ENCODE assay signal across 8 cellular contexts in genomic region chr1:40160806-40161124, GRCh38. TPM values are rescaled to one million over a fixed set of nuclear protein-coding genes. Genes with fewer than 3 reads are reported as not detected.
DNase-seq lines count a peak whose midpoint lies in the region; ATAC-seq and TF ChIP-seq lines count a peak whose summit lies in the region.

No MANE protein-coding gene starts in this region.

- peaks cover 45% of the 10 kb centered on the region for H3K79me2 ChIP-seq in GM23338 (replicated peaks; ENCODE audit: insufficient read depth)

- H3F3A ChIP-seq in GM23338 (replicated peaks; ENCODE audit: low read depth): 0 out of 2 replicates have a peak, but pooled peaks cover 3% of the 10 kb centered on the region

- intact Hi-C loops in adrenal gland (cut with DNase I): loop anchor here in 1 of 2 donors (10.0 kb wide), 1 partner anchor 94 kb away; the partner anchor contains the start of gene ZMPSTE24
- intact Hi-C loops in stomach (cut with DNase I; ENCODE audit: low total_unique reads): no loop called here

- peaks cover 6% of the 10 kb centered on the region for H3K4me1 Mint-ChIP-seq in GM23338

- no peaks in the 10 kb centered on the region for H3K9me3 ChIP-seq in adrenal gland (replicated peaks in 1 of 3)
- no peaks in the 10 kb centered on the region for H3K9me3 ChIP-seq in iPS-18c (ENCODE audit: control insufficient read depth, insufficient read depth, low read length)
- H3K9me3 ChIP-seq in stomach: no peaks in the 10 kb centered on the region

- H3K4me1 ChIP-seq in GM23338 (ENCODE audit: insufficient read depth) (peaks cover 13% of the 10 kb centered on the region), adrenal gland (replicated peaks in 1 of 2) (peaks cover 31 to 36% of the 10 kb centered on the region in 2 donors), stomach (peaks cover 25 to 45% (median 36%) of the 10 kb centered on the region in 4 donors)

- no peaks in the 10 kb centered on the region for H3K9me2 ChIP-seq in GM23338 (ENCODE audit: insufficient read depth)

- no peak for TF ChIP-seq EP300 in stomach (IDR thresholded peaks at IDR 0.05)

- 32 to 41% (median 37%) methylated on average over 7 of the region's 7 CpGs for WGBS in adrenal gland, 4 donors
- 24 to 29% (median 27%) methylated on average over 7 of the region's 7 CpGs for WGBS in stomach, 5 donors

- no peaks in the 10 kb centered on the region for H3K36me3 Mint-ChIP-seq in GM23338 (ENCODE audit: low read depth)

- H3K27me3 ChIP-seq in GM23338 (ENCODE audit: insufficient read depth) (no peaks in the 10 kb centered on the region), adrenal gland (no peaks in the 10 kb centered on the region), stomach (no peaks in the 10 kb centered on the region)

- peak overlapping the region; percentile 48; the same call in 1 of the 2 replicates for H3K27ac ChIP-seq in GM23338 (ENCODE audit: low read depth)
- peak overlapping the region; percentile 94 to 99 (median 98) for H3K27ac ChIP-seq in adrenal gland
- peak overlapping the region; percentile 93 to 97 (median 95) for H3K27ac ChIP-seq in stomach

- TF ChIP-seq POLR2A in adrenal gland (IDR thresholded peaks at IDR 0.05): no peak
- no peak for TF ChIP-seq POLR2A in stomach (IDR thresholded peaks at IDR 0.05)

- DNase-seq in GM23338 (ENCODE audit: low spot score): no peak
- no peak for DNase-seq in adrenal gland
- no peak for DNase-seq in stomach
- DNase-seq in NCI-H345 treated with DMSO at 0.1 percent for 48 hours (lab: John Stamatoyannopoulos, UW; ENCODE audit: unreplicated experiment): no peak
- DNase-seq in NCI-H774 (lab: John Stamatoyannopoulos, UW): no peak
- no peak for DNase-seq in iPS-NIHi7 (ENCODE audit: extremely low spot score)
- DNase-seq in cerebellar cortex (ENCODE audit: low spot score): no peak

- H3K36me3 ChIP-seq in GM23338 (ENCODE audit: insufficient read depth) (no peaks in the 10 kb centered on the region), adrenal gland (replicated peaks in 1 of 2) (no peaks in the 10 kb centered on the region), stomach (no peaks in the 10 kb centered on the region)

- H3K27ac Mint-ChIP-seq in GM23338: peak overlapping the region; percentile 98

- H2AFZ ChIP-seq in GM23338: peak overlapping the region; percentile 72; the same call in 1 of the 2 replicates

- peaks cover 29% of the 10 kb centered on the region for H4K20me1 ChIP-seq in GM23338 (replicated peaks; ENCODE audit: insufficient read depth)

- ATAC-seq in GM23338: no peak

- peaks cover 2% of the 10 kb centered on the region for H3K27me3 Mint-ChIP-seq in GM23338 (ENCODE audit: insufficient read depth, low read depth, poor library complexity)

- no peaks in the 10 kb centered on the region for H3K9me3 Mint-ChIP-seq in GM23338

- no peak for TF ChIP-seq CTCF in GM23338 (conservative IDR thresholded peaks at IDR 0.05; ENCODE audit: low read depth in 2 of 2)
- no peak for TF ChIP-seq CTCF in adrenal gland (IDR thresholded peaks at IDR 0.05)
- no peak for TF ChIP-seq CTCF in stomach (IDR thresholded peaks at IDR 0.05)

- peak overlapping the region; percentile 72 for H3K4me2 ChIP-seq in GM23338

- peak overlapping the region; percentile 92 for H3K4me3 ChIP-seq in GM23338
- peak overlapping the region in 3 of 4 donors; percentile 3 to 99 (median 96) for H3K4me3 ChIP-seq in adrenal gland
- peak overlapping the region; percentile 1; the same call in 1 of the 2 replicates for H3K4me3 ChIP-seq in iPS-18c (ENCODE audit: insufficient read depth, low read depth, low read length)
- H3K4me3 ChIP-seq in stomach: peak overlapping the region; percentile 74 to 98 (median 96)

- no peak overlapping the region for H3K4me3 Mint-ChIP-seq in GM23338

TF ChIP-seq in GM23338, 12 proteins besides CTCF, POLR2A, EP300 and RAD21:
- no peak for TF ChIP-seq REST (IDR thresholded peaks at IDR 0.05; ENCODE audit: unreplicated experiment)
- TF ChIP-seq NANOG (IDR thresholded peaks at IDR 0.05; ENCODE audit: borderline replicate concordance): no peak
- no peak for TF ChIP-seq ZNF462 (CRISPR knock-in tag; IDR thresholded peaks at IDR 0.05)
- TF ChIP-seq JUNB (IDR thresholded peaks at IDR 0.05; ENCODE audit: unreplicated experiment): no peak

RNA-seq across cellular contexts. Expression of gene RLF, which starts 0.4 kb away (rescaled TPM):
- total RNA-seq in GM23338 (2014; rRNA removed; shearing (Covaris generic)): 21.1 and 22.2 TPM in 2 replicates
- polyA plus RNA-seq in GM23338 (2016; fragmentation: Nextera tagmentation; extraction: Ambion mirVana) (4.4 and 6.6 TPM in 2 replicates), adrenal gland (1 to 10 TPM; 3.7 to 9.6 (median 4.3) TPM), stomach (1 to 10 TPM; 3.1 to 4.1 (median 3.8) TPM)
- total RNA-seq in adrenal gland (10 to 100 TPM in 6 of 8 donors, 1 to 10 TPM in 2; 5.3 to 18.8 (median 11.7) TPM), stomach (10 to 100 TPM; 12.3 to 38.7 (median 20.1) TPM)

Comparison
In these comparisons a context has a peak if more than half of its experiments do, and no peak if none do; other contexts are left out.
1. H3K27ac ChIP-seq: peak in every context shown above with its lines; median percentile 98 in adrenal gland; 95 in stomach; 48 in GM23338.
2. H3K4me3 ChIP-seq: peak in every context shown above with its lines; median percentile 96 in stomach; 96 in adrenal gland; 92 in GM23338; 1 in iPS-18c.